ENCODE assay signal across 1 cellular context in genomic region chr7:100705753-100706671, GRCh38.
TF ChIP-seq lines count a peak whose summit lies in the region.

Gene POP7, plus strand, starts transcription at chr7:100706121. Its CDS starts 710 bp downstream, at chr7:100706831.

TF ChIP-seq in HepG2, 621 proteins besides CTCF, POLR2A, EP300 and RAD21 (continued from another document and continues in another):
- 0 out of 2 replicates have a peak, but pooled peaks have one; percentile 35 for TF ChIP-seq PAWR (CRISPR knock-in tag; IDR thresholded peaks at IDR 0.05; ENCODE audit: borderline replicate concordance)
- no peak for TF ChIP-seq TRIM24 (CRISPR knock-in tag; IDR thresholded peaks at IDR 0.05)
- TF ChIP-seq HOXA7 (CRISPR knock-in tag; IDR thresholded peaks at IDR 0.05): no peak
- peak; percentile 81; the same call in 1 of the 2 replicates for TF ChIP-seq ZNF879 (CRISPR knock-in tag; IDR thresholded peaks at IDR 0.05)
- no peak for TF ChIP-seq ZNF260 (CRISPR knock-in tag; IDR thresholded peaks at IDR 0.05; ENCODE audit: borderline replicate concordance, low read depth)
- peak; percentile 73 for TF ChIP-seq MEIS1 (CRISPR knock-in tag; IDR thresholded peaks at IDR 0.05; ENCODE audit: borderline replicate concordance)
- TF ChIP-seq ZNF138 (CRISPR knock-in tag; IDR thresholded peaks at IDR 0.05; ENCODE audit: low read depth): no peak; the same call in 1 of the 2 replicates
- TF ChIP-seq ZNF430 (CRISPR knock-in tag; IDR thresholded peaks at IDR 0.05): peak; percentile 89
- TF ChIP-seq ZGPAT (CRISPR knock-in tag; IDR thresholded peaks at IDR 0.05): peak; percentile 46
- TF ChIP-seq MIER2 (CRISPR knock-in tag; IDR thresholded peaks at IDR 0.05): no peak
- no peak for TF ChIP-seq ATAD3A (CRISPR knock-in tag; IDR thresholded peaks at IDR 0.05)
- TF ChIP-seq RBM39 (IDR thresholded peaks at IDR 0.05; ENCODE audit: low read depth, low read length, poor library complexity, severe bottlenecking): peak; percentile 62
- no peak for TF ChIP-seq ZNF318 (CRISPR knock-in tag; IDR thresholded peaks at IDR 0.05)
- peak; percentile 83; the same call in 1 of the 2 replicates for TF ChIP-seq ZNF670 (CRISPR knock-in tag; IDR thresholded peaks at IDR 0.05; ENCODE audit: borderline replicate concordance)
- no peak for TF ChIP-seq ZFYVE20 (CRISPR knock-in tag; IDR thresholded peaks at IDR 0.05; ENCODE audit: borderline replicate concordance, low read depth)
- TF ChIP-seq SOX6 (IDR thresholded peaks at IDR 0.05): no peak
- TF ChIP-seq SOX6 (CRISPR knock-in tag; IDR thresholded peaks at IDR 0.05): peak; percentile 73
- TF ChIP-seq CAMTA2 (CRISPR knock-in tag; IDR thresholded peaks at IDR 0.05; ENCODE audit: borderline replicate concordance): no peak
- no peak for TF ChIP-seq NR3C1 (CRISPR knock-in tag; IDR thresholded peaks at IDR 0.05)
- peak; percentile 61; the same call in 1 of the 2 replicates for TF ChIP-seq ZBTB3 (CRISPR knock-in tag; IDR thresholded peaks at IDR 0.05; ENCODE audit: borderline replicate concordance, low read depth)
- no peak; the same call in 1 of the 2 replicates for TF ChIP-seq GLI4 (CRISPR knock-in tag; IDR thresholded peaks at IDR 0.05; ENCODE audit: borderline replicate concordance)
- no peak for TF ChIP-seq MTA3 (CRISPR knock-in tag; IDR thresholded peaks at IDR 0.05)
- TF ChIP-seq ZNF230 (CRISPR knock-in tag; IDR thresholded peaks at IDR 0.05): peak; percentile 95
- TF ChIP-seq TEAD3 (CRISPR knock-in tag; optimal IDR thresholded peaks at IDR 0.05; ENCODE audit: borderline replicate concordance): peak; percentile 62
- TF ChIP-seq GATA4 (IDR thresholded peaks at IDR 0.05; ENCODE audit: borderline replicate concordance, low read depth): no peak
- TF ChIP-seq SP1 (IDR thresholded peaks at IDR 0.05): peak; percentile 53; the same call in 1 of the 2 replicates
- TF ChIP-seq SP1 (CRISPR knock-in tag; IDR thresholded peaks at IDR 0.05): peak; percentile 87
- TF ChIP-seq CCDC6 (CRISPR knock-in tag; IDR thresholded peaks at IDR 0.05): peak; percentile 92; the same call in 1 of the 2 replicates
- TF ChIP-seq BRCA1 (CRISPR knock-in tag; IDR thresholded peaks at IDR 0.05): no peak
- peak; percentile 29; the same call in 1 of the 2 replicates for TF ChIP-seq KMT2B (CRISPR knock-in tag; IDR thresholded peaks at IDR 0.05)
- TF ChIP-seq GTF3A (CRISPR knock-in tag; conservative IDR thresholded peaks at IDR 0.05): 0 out of 2 replicates have a peak, but pooled peaks have one; percentile 87
- peak; percentile 39 for TF ChIP-seq IKZF5 (CRISPR knock-in tag; IDR thresholded peaks at IDR 0.05)
- TF ChIP-seq FOSL2 (CRISPR knock-in tag; IDR thresholded peaks at IDR 0.05): peak; percentile 44
- no peak for TF ChIP-seq RCOR2 (CRISPR knock-in tag; IDR thresholded peaks at IDR 0.05)
- no peak for TF ChIP-seq MYPOP (CRISPR knock-in tag; IDR thresholded peaks at IDR 0.05)
- TF ChIP-seq TIGD3 (CRISPR knock-in tag; IDR thresholded peaks at IDR 0.05; ENCODE audit: borderline replicate concordance): peak; percentile 84
- no peak for TF ChIP-seq SMYD3 (CRISPR knock-in tag; IDR thresholded peaks at IDR 0.05)
- no peak for TF ChIP-seq HNF4G (IDR thresholded peaks at IDR 0.05; ENCODE audit: borderline replicate concordance, low read depth, low read length)
- TF ChIP-seq HNF4G (CRISPR knock-in tag; IDR thresholded peaks at IDR 0.05; ENCODE audit: borderline replicate concordance, low read depth): no peak
- peak; percentile 75; the same call in 1 of the 2 replicates for TF ChIP-seq SRY (CRISPR knock-in tag; IDR thresholded peaks at IDR 0.05)
- TF ChIP-seq TP53 (CRISPR knock-in tag; conservative IDR thresholded peaks at IDR 0.05): no peak
- peak; percentile 51; the same call in 1 of the 2 replicates for TF ChIP-seq ZHX2 (IDR thresholded peaks at IDR 0.05; ENCODE audit: low read depth)
- TF ChIP-seq ZHX2 (CRISPR knock-in tag; IDR thresholded peaks at IDR 0.05; ENCODE audit: borderline replicate concordance): no peak
- no peak for TF ChIP-seq ZBTB1 (CRISPR knock-in tag; IDR thresholded peaks at IDR 0.05; ENCODE audit: borderline replicate concordance)
- peak; percentile 92 for TF ChIP-seq HDAC1 (CRISPR knock-in tag; IDR thresholded peaks at IDR 0.05)
- TF ChIP-seq TBP (CRISPR knock-in tag; IDR thresholded peaks at IDR 0.05): no peak
- no peak for TF ChIP-seq EZH2 (conservative IDR thresholded peaks at IDR 0.05; ENCODE audit: low read depth, low read length)
